In the genomic region with DNA sequence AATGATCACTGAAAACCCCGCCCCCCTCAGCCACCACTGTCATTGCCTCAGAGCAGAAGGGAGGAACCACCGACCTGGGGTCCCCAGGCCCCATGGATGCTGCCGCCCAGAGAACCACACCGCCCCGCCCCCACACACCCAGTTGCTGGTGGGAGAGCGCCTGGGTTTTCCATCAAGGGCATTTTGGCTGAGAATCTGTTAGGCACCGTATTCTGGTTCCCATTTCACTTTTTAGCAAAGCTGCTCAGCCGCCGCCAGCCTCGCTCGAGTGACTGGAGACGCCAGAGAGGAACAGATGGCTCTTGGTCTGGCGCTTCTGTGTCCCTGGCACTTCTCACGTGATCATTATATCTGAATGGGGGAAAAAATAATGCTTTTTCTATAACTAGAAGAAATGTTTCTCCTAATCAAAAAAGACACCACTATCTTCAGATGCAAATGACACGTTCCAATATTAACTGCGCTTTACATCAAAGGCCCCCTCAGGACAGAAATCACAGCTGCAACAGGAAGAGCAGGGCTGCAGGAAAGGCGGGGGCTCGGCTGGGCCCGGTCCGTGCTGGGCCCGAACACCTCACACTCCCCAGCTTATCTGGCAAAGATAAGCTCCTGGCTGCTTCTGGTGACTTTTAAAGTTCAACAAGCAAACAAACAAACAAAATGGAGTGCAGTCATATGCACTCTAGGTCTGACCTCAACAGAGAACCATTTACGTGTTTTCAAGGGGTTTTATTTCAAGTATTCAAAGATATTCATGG, we compare ENCODE assay signal across 22 cellular contexts.
DNase-seq lines count a peak whose midpoint lies in the region; ATAC-seq and TF ChIP-seq lines count a peak whose summit lies in the region.
"Had no signal": no experiment of that assay in that cellular context is flagged by ENCODE, and none has a peak within 500 bp of the region (broad histone marks: within the 10 kb centered on the region; RNA-seq: fewer than 3 reads in every experiment).

No MANE protein-coding gene starts in this region.

- H3K4me2 ChIP-seq in GM23338, result peak overlapping the region; percentile 32; the same call in 1 of the 2 replicates

- H3K27ac Mint-ChIP-seq in GM23338 (no peak overlapping the region), immature natural killer cell (no peak overlapping the region)
- H3K27ac Mint-ChIP-seq: WTC11 had no signal

- H2AFZ ChIP-seq in GM23338, result peak overlapping the region; percentile 32; the same call in 1 of the 2 replicates

- TF ChIP-seq CTCF in GM23338 (conservative IDR thresholded peaks at IDR 0.05; ENCODE audit: low read depth in 2 of 2), result no peak

- no peaks in the 10 kb centered on the region for H3K27me3 ChIP-seq in GM23338 (ENCODE audit: insufficient read depth)
- H3K27me3 ChIP-seq: adrenal gland, colonic mucosa had no signal

- H4K20me1 ChIP-seq in GM23338 (replicated peaks; ENCODE audit: insufficient read depth), result no peaks in the 10 kb centered on the region

- ATAC-seq in GM23338 (no peak), HG02981 (IDR thresholded peaks at IDR 0.05; ENCODE audit: unreplicated experiment) (no peak), GM19324 (IDR thresholded peaks at IDR 0.05; ENCODE audit: low FRiP score, unreplicated experiment) (no peak)
- ATAC-seq: heart left ventricle, left ventricle myocardium superior, WTC11 had no signal

- H3K36me3 ChIP-seq in GM23338 (ENCODE audit: insufficient read depth), result no peaks in the 10 kb centered on the region
- H3K36me3 ChIP-seq: adrenal gland, colonic mucosa, heart left ventricle, prostate gland had no signal

- H3K4me3 Mint-ChIP-seq in GM23338 (no peak overlapping the region), immature natural killer cell (no peak overlapping the region)
- H3K4me3 Mint-ChIP-seq: WTC11 had no signal

- H3K4me3 ChIP-seq in GM23338, result no peak overlapping the region
- H3K4me3 ChIP-seq: adrenal gland, colonic mucosa, heart left ventricle, prostate gland, SK-N-MC had no signal

- H3K27ac ChIP-seq in GM23338 (ENCODE audit: low read depth), result no peak overlapping the region
- H3K27ac ChIP-seq: adrenal gland, colonic mucosa, heart left ventricle, prostate gland, SK-N-MC had no signal

- H3K27me3 Mint-ChIP-seq in GM23338 (ENCODE audit: insufficient read depth, low read depth, poor library complexity) (peaks cover 11% of the 10 kb centered on the region), immature natural killer cell (ENCODE audit: low read depth in 3 of 3) (peaks cover 0 to 6% (median 0%) of the 10 kb centered on the region in 3 donors)

- DNase-seq in Ammon's horn (ENCODE audit: low spot score), result peak; percentile 52
- DNase-seq in GM23338 (ENCODE audit: low spot score), result no peak
- peak; percentile 15 for DNase-seq in NCI-H82 treated with DMSO at 0.1 percent for 48 hours (lab: John Stamatoyannopoulos, UW; ENCODE audit: unreplicated experiment)
- peak; percentile 57 for DNase-seq in left kidney (ENCODE audit: low read depth, low spot score)
- DNase-seq in immature natural killer cell, result no peak
- DNase-seq in DMS53 treated with DMSO at 0.1 percent for 48 hours (lab: John Stamatoyannopoulos, UW; ENCODE audit: unreplicated experiment), result no peak
- DNase-seq: activated CD4-positive, alpha-beta T cell treated with anti-CD3 and anti-CD28 coated beads, Interleukin-2, amount 50 U/mL, for 4 hours; activated T-cell treated with anti-CD3 and anti-CD28 coated beads for 4 hours; adrenal gland; Calu3; colonic mucosa; heart left ventricle; left ventricle myocardium superior; NCI-H1930; NCI-H510A treated with DMSO at 0.1 percent for 48 hours; stimulated activated CD4-positive, alpha-beta T cell treated with anti-CD3 and anti-CD28 coated beads, Interleukin-1b, Interleukin-23, amount 100 ng/mL, for 48 hours; T-helper 9 cell had no signal

- no peaks in the 10 kb centered on the region for H3F3A ChIP-seq in GM23338 (replicated peaks; ENCODE audit: low read depth)

- H3K79me2 ChIP-seq in GM23338 (replicated peaks; ENCODE audit: insufficient read depth), result no peaks in the 10 kb centered on the region

- H3K36me3 Mint-ChIP-seq in GM23338 (ENCODE audit: low read depth) (no peaks in the 10 kb centered on the region), immature natural killer cell (no peaks in the 10 kb centered on the region)

- H3K4me1 Mint-ChIP-seq in GM23338, result peaks cover 5% of the 10 kb centered on the region
- H3K4me1 Mint-ChIP-seq in immature natural killer cell, result no peaks in the 10 kb centered on the region

- 0 out of 2 replicates have a peak, but pooled peaks cover 6% of the 10 kb centered on the region for H3K9me2 ChIP-seq in GM23338 (ENCODE audit: insufficient read depth)

- H3K4me1 ChIP-seq in GM23338 (ENCODE audit: insufficient read depth), result no peaks in the 10 kb centered on the region
- H3K4me1 ChIP-seq: adrenal gland, colonic mucosa, prostate gland had no signal

- H3K9me3 Mint-ChIP-seq in GM23338, result peaks cover 16% of the 10 kb centered on the region; the same call in 1 of the 3 replicates
- no peaks in the 10 kb centered on the region for H3K9me3 Mint-ChIP-seq in immature natural killer cell

TF ChIP-seq in GM23338, 12 proteins besides CTCF, POLR2A, EP300 and RAD21:
- TF ChIP-seq STAT1 (IDR thresholded peaks at IDR 0.05; ENCODE audit: unreplicated experiment) (no peak), REST (IDR thresholded peaks at IDR 0.05; ENCODE audit: unreplicated experiment) (no peak), EZH2 (IDR thresholded peaks at IDR 0.05; ENCODE audit: low read depth, unreplicated experiment) (no peak), EZH2phosphoT487 (IDR thresholded peaks at IDR 0.05; ENCODE audit: unreplicated experiment) (no peak)

Comparison
In these comparisons a context has a peak if more than half of its experiments do, and no peak if none do; other contexts are left out.
1. DNase-seq: peak in Ammon's horn (single experiment), NCI-H82 treated with DMSO at 0.1 percent for 48 hours (single experiment) and left kidney (single experiment); none in GM23338 (single experiment), immature natural killer cell (0 of 3) and DMS53 treated with DMSO at 0.1 percent for 48 hours (single experiment).